Comparison of ENCODE assay signal across 23 cellular contexts in genomic region chr19:39236527-39236926, GRCh38. TPM values are rescaled to one million over a fixed set of nuclear protein-coding genes. Genes with fewer than 3 reads are reported as not detected.
DNase-seq lines count a peak whose midpoint lies in the region; ATAC-seq and TF ChIP-seq lines count a peak whose summit lies in the region.
"Had no signal": no experiment of that assay in that cellular context is flagged by ENCODE, and none has a peak within 500 bp of the region (broad histone marks: within the 10 kb centered on the region; RNA-seq: fewer than 3 reads in every experiment).

No MANE protein-coding gene starts in this region.

- intact Hi-C loops in mucosa of descending colon (cut with DNase I, micrococcal nuclease), result no loop called here
- intact Hi-C loops in MCF 10A (cut with micrococcal nuclease), result no loop called here
- intact Hi-C loops in psoas muscle (cut with DNase I), result no loop called here

- H3K27me3 Mint-ChIP-seq in activated T-cell treated with anti-CD3 and anti-CD28 coated beads, Interleukin-2, amount 50 U/mL, for 72 hours (ENCODE audit: low read depth), result no peaks in the 10 kb centered on the region
- peaks cover 28% of the 10 kb centered on the region for H3K27me3 Mint-ChIP-seq in MCF 10A (ENCODE audit: insufficient read depth, unreplicated experiment)

- CTCF ChIA-PET in MCF 10A (lab: Yijun Ruan, JAX), result no interaction called here

- TF ChIP-seq CTCF in mucosa of descending colon (IDR thresholded peaks at IDR 0.05), result no peak
- no peak for TF ChIP-seq CTCF in MCF 10A (IDR thresholded peaks at IDR 0.05; ENCODE audit: unreplicated experiment)
- no peak for TF ChIP-seq CTCF in psoas muscle (IDR thresholded peaks at IDR 0.05)

- no peak overlapping the region for H3K27ac ChIP-seq in psoas muscle
- H3K27ac ChIP-seq: breast epithelium, GM23248, skin epidermis, testis had no signal

- H3K4me3 ChIP-seq in mucosa of descending colon (no peak overlapping the region), psoas muscle (no peak overlapping the region)
- H3K4me3 ChIP-seq: breast epithelium, GM23248, pancreas, skin epidermis, testis had no signal

- no peaks in the 10 kb centered on the region for H3K9me3 Mint-ChIP-seq in activated T-cell treated with anti-CD3 and anti-CD28 coated beads, Interleukin-2, amount 50 U/mL, for 72 hours
- H3K9me3 Mint-ChIP-seq in MCF 10A (ENCODE audit: unreplicated experiment), result no peaks in the 10 kb centered on the region

- peak; percentile 71 to 88 for ATAC-seq in activated T-cell treated with anti-CD3 and anti-CD28 coated beads, Interleukin-2, amount 50 U/mL, for 72 hours (replicated peaks in 1 of 2)
- ATAC-seq in mucosa of descending colon, result peak; percentile 54
- no peak for ATAC-seq in HG02885 (IDR thresholded peaks at IDR 0.05; ENCODE audit: poor library complexity, unreplicated experiment)
- no peak for ATAC-seq in psoas muscle
- ATAC-seq: left cardiac atrium had no signal

- no peaks in the 10 kb centered on the region for H3K4me1 ChIP-seq in mucosa of descending colon (ENCODE audit: low read depth)
- no peaks in the 10 kb centered on the region for H3K4me1 ChIP-seq in psoas muscle
- H3K4me1 ChIP-seq: breast epithelium, testis had no signal

- 62 to 76% (median 64%) methylated on average over 11 to 12 of the region's 12 CpGs for WGBS in psoas muscle, 3 donors

- H3K36me3 ChIP-seq in mucosa of descending colon (ENCODE audit: low read depth) (no peaks in the 10 kb centered on the region), psoas muscle (ENCODE audit: insufficient read depth in 1 of 2, low read depth in 1 of 2) (no peaks in the 10 kb centered on the region)
- H3K36me3 ChIP-seq: breast epithelium, pancreas had no signal

- peak; percentile 7 for DNase-seq in stimulated activated CD4-positive, alpha-beta T cell treated with anti-CD3 and anti-CD28 coated beads, Interleukin-15, amount 100 ng/mL, for 24 hours
- DNase-seq in stimulated activated CD4-positive, alpha-beta T cell treated with anti-CD3 and anti-CD28 coated beads, Interleukin-1b, Interleukin-23, amount 100 ng/mL, for 48 hours, result no peak
- DNase-seq in activated T-cell treated with anti-CD3 and anti-CD28 coated beads, Interleukin-2, amount 50 U/mL, for 72 hours, result peak; percentile 21 to 54
- peak; percentile 9 to 62 (median 43) for DNase-seq in mucosa of descending colon
- DNase-seq in MCF 10A (ENCODE audit: unreplicated experiment), result no peak
- DNase-seq in cortex of kidney (lab: John Stamatoyannopoulos, UW), result no peak
- DNase-seq in psoas muscle, result no peak
- DNase-seq: activated effector memory CD4-positive, alpha-beta T cell treated with Interleukin-2 at 50 U/mL for 16 hours; effector memory CD4-positive, alpha-beta T cell; GM23248; hippocampal formation; left cardiac atrium; MV-4-11; NCI-H2081 treated with DMSO at 0.1 percent for 48 hours; NCI-H774; SW 1271; testis had no signal

- H3K4me1 Mint-ChIP-seq in activated T-cell treated with anti-CD3 and anti-CD28 coated beads, Interleukin-2, amount 50 U/mL, for 72 hours (ENCODE audit: low read depth), result peaks cover 17% of the 10 kb centered on the region
- peaks cover 8% of the 10 kb centered on the region for H3K4me1 Mint-ChIP-seq in MCF 10A (ENCODE audit: insufficient read depth, unreplicated experiment)

- POLR2A ChIA-PET in MCF 10A (lab: Yijun Ruan, JAX), result no interaction called here

- BruUV-seq in MCF 10A (replicated peaks; lab: Mats Ljungman, UMichigan), result no TSS peak

- H3K4me3 Mint-ChIP-seq in activated T-cell treated with anti-CD3 and anti-CD28 coated beads, Interleukin-2, amount 50 U/mL, for 72 hours, result peak overlapping the region; percentile 28 to 76
- H3K4me3 Mint-ChIP-seq in MCF 10A (ENCODE audit: unreplicated experiment), result no peak overlapping the region

- H3K36me3 Mint-ChIP-seq in activated T-cell treated with anti-CD3 and anti-CD28 coated beads, Interleukin-2, amount 50 U/mL, for 72 hours (ENCODE audit: insufficient read depth in 2 of 2), result no peaks in the 10 kb centered on the region
- no peaks in the 10 kb centered on the region for H3K36me3 Mint-ChIP-seq in MCF 10A (ENCODE audit: insufficient read depth, unreplicated experiment)

- no peak overlapping the region for H3K27ac Mint-ChIP-seq in activated T-cell treated with anti-CD3 and anti-CD28 coated beads, Interleukin-2, amount 50 U/mL, for 72 hours
- no peak overlapping the region for H3K27ac Mint-ChIP-seq in MCF 10A (ENCODE audit: low read depth, unreplicated experiment)

- peaks cover 0 to 15% (median 2%) of the 10 kb centered on the region in 3 donors for H3K27me3 ChIP-seq in psoas muscle (ENCODE audit: insufficient read depth in 3 of 3, low read length in 2 of 3)
- H3K27me3 ChIP-seq: breast epithelium, pancreas, testis had no signal

- H3K9me3 ChIP-seq in mucosa of descending colon (no peaks in the 10 kb centered on the region), psoas muscle (no peaks in the 10 kb centered on the region)
- H3K9me3 ChIP-seq: breast epithelium, pancreas, testis had no signal

RNA-seq across cellular contexts. Expression of gene IFNL3, which starts 8.3 kb away (rescaled TPM):
- under 1 TPM in 1 of 2 donors, not detected in 1; 0.53 TPM for total RNA-seq in activated T-cell treated with anti-CD3 and anti-CD28 coated beads, Interleukin-2, amount 50 U/mL, for 72 hours
- not detected for total RNA-seq in mucosa of descending colon
- not detected in 2 replicates for total RNA-seq in MCF 10A (2022)
- total RNA-seq in psoas muscle, result not detected
- not detected for polyA plus RNA-seq in psoas muscle
- total RNA-seq: breast epithelium, GM23248, left cardiac atrium, mononuclear cell, pancreas, RPMI7951, testis had no signal
- polyA plus RNA-seq: GM23248, pancreas had no signal

RNA-seq across cellular contexts. Expression of gene IFNL4, which starts 12.1 kb away (rescaled TPM):
- total RNA-seq in activated T-cell treated with anti-CD3 and anti-CD28 coated beads, Interleukin-2, amount 50 U/mL, for 72 hours, result not detected
- total RNA-seq in mucosa of descending colon (not detected), MCF 10A (2022) (not detected in 2 replicates), psoas muscle (not detected)
- polyA plus RNA-seq in psoas muscle, result not detected
- total RNA-seq: breast epithelium, GM23248, left cardiac atrium, pancreas, RPMI7951, testis had no signal
- polyA plus RNA-seq: GM23248 had no signal

RNA-seq across cellular contexts. Expression of gene IFNL2, which starts 31.7 kb away (rescaled TPM):
- under 1 TPM in 1 of 2 donors, not detected in 1; 0.46 TPM for total RNA-seq in activated T-cell treated with anti-CD3 and anti-CD28 coated beads, Interleukin-2, amount 50 U/mL, for 72 hours
- total RNA-seq in mucosa of descending colon (not detected), MCF 10A (2022) (not detected in 2 replicates), psoas muscle (not detected)
- not detected for polyA plus RNA-seq in psoas muscle
- total RNA-seq: breast epithelium, GM23248, left cardiac atrium, mononuclear cell, pancreas, RPMI7951 had no signal
- polyA plus RNA-seq: GM23248, pancreas had no signal

RNA-seq across cellular contexts. Expression of gene SYCN, which starts 32.5 kb away (rescaled TPM):
- not detected for total RNA-seq in activated T-cell treated with anti-CD3 and anti-CD28 coated beads, Interleukin-2, amount 50 U/mL, for 72 hours
- total RNA-seq in mucosa of descending colon (not detected), MCF 10A (2022) (not detected in 2 replicates), psoas muscle (1 to 10 TPM in 1 of 4 donors, not detected in 3; 1.3 TPM)
- not detected for polyA plus RNA-seq in psoas muscle
- total RNA-seq: breast epithelium, GM23248, left cardiac atrium, mononuclear cell, RPMI7951 had no signal
- polyA plus RNA-seq: GM23248 had no signal

RNA-seq across cellular contexts. Expression of gene NCCRP1, which starts 39.8 kb away (rescaled TPM):
- not detected for total RNA-seq in activated T-cell treated with anti-CD3 and anti-CD28 coated beads, Interleukin-2, amount 50 U/mL, for 72 hours
- under 1 TPM in 1 of 3 donors, not detected in 2; 0.14 TPM for total RNA-seq in mucosa of descending colon
- not detected in 2 replicates for total RNA-seq in MCF 10A (2022)
- under 1 TPM in 1 of 4 donors, not detected in 3; 0.13 TPM for total RNA-seq in psoas muscle
- under 1 TPM in 1 of 3 donors, not detected in 2; 0.13 TPM for polyA plus RNA-seq in psoas muscle
- total RNA-seq: GM23248, left cardiac atrium, mononuclear cell had no signal
- polyA plus RNA-seq: GM23248 had no signal

Comparison
In these comparisons a context has a peak if more than half of its experiments do, and no peak if none do; other contexts are left out.
1. DNase-seq: peak in stimulated activated CD4-positive, alpha-beta T cell treated with anti-CD3 and anti-CD28 coated beads, Interleukin-15, amount 100 ng/mL, for 24 hours (single experiment), activated T-cell treated with anti-CD3 and anti-CD28 coated beads, Interleukin-2, amount 50 U/mL, for 72 hours (2 of 2) and mucosa of descending colon (3 of 3); none in stimulated activated CD4-positive, alpha-beta T cell treated with anti-CD3 and anti-CD28 coated beads, Interleukin-1b, Interleukin-23, amount 100 ng/mL, for 48 hours (single experiment), MCF 10A (single experiment), cortex of kidney (single experiment) and psoas muscle (0 of 2).
2. ATAC-seq: peak in activated T-cell treated with anti-CD3 and anti-CD28 coated beads, Interleukin-2, amount 50 U/mL, for 72 hours (2 of 2) and mucosa of descending colon (single experiment); none in HG02885 (single experiment) and psoas muscle (0 of 4).